In genomic region chr1:67339623-67340343, GRCh38 we compare ENCODE assay signal across 8 cellular contexts. TPM values are rescaled to one million over a fixed set of nuclear protein-coding genes. Genes with fewer than 3 reads are reported as not detected.
A peak's percentile ranks its signal among the peaks of the same experiment; 100 is the strongest.
DNase-seq lines count a peak whose midpoint lies in the region; ATAC-seq, FAIRE-seq and TF ChIP-seq lines count a peak whose summit lies in the region.

No MANE protein-coding gene starts in this region.

- H3K27me3 ChIP-seq in BLaER1 = no peaks in the 10 kb centered on the region
- no peaks in the 10 kb centered on the region for H3K27me3 ChIP-seq in CD8-positive, alpha-beta T cell (ENCODE audit: insufficient read depth, low read length)

- CTCF ChIA-PET in CD8-positive, alpha-beta T cell (lab: Charles Lee) = no interaction called here

- peak; percentile 62 for DNase-seq in activated naive CD8-positive, alpha-beta T cell treated with anti-CD3 and anti-CD28 coated beads for 36 hours
- no peak for DNase-seq in natural killer cell treated with Interleukin-12 subunit alpha and Interleukin-12 subunit beta and Interleukin-15 and Interleukin-18, amount 100 ng/mL, for 72 hours (ENCODE audit: low spot score)
- DNase-seq in activated effector memory CD4-positive, alpha-beta T cell treated with Interleukin-2 at 50 U/mL for 16 hours = no peak
- DNase-seq in CD8-positive, alpha-beta T cell = no peak
- no peak for DNase-seq in frontal cortex (ENCODE audit: low spot score in 2 of 2)

- TF ChIP-seq CTCF in CD8-positive, alpha-beta T cell (IDR thresholded peaks at IDR 0.05) = no peak

- H3K9me3 Mint-ChIP-seq in IgD-negative memory B cell = peaks cover 0 to 1% (median 0%) of the 10 kb centered on the region in 3 donors
- H3K9me3 Mint-ChIP-seq in activated naive CD8-positive, alpha-beta T cell treated with anti-CD3 and anti-CD28 coated beads for 36 hours = peaks cover 6% of the 10 kb centered on the region
- no peaks in the 10 kb centered on the region for H3K9me3 Mint-ChIP-seq in natural killer cell treated with Interleukin-12 subunit alpha and Interleukin-12 subunit beta and Interleukin-15 and Interleukin-18, amount 100 ng/mL, for 72 hours
- no peaks in the 10 kb centered on the region for H3K9me3 Mint-ChIP-seq in CD8-positive, alpha-beta T cell

- peak overlapping the region in 2 of 3 donors; percentile 18 to 23 for H3K27ac Mint-ChIP-seq in IgD-negative memory B cell
- H3K27ac Mint-ChIP-seq in activated naive CD8-positive, alpha-beta T cell treated with anti-CD3 and anti-CD28 coated beads for 36 hours = peak overlapping the region; percentile 88
- H3K27ac Mint-ChIP-seq in natural killer cell treated with Interleukin-12 subunit alpha and Interleukin-12 subunit beta and Interleukin-15 and Interleukin-18, amount 100 ng/mL, for 72 hours = peak overlapping the region; percentile 93 to 96
- no peak overlapping the region for H3K27ac Mint-ChIP-seq in CD8-positive, alpha-beta T cell

- H3K36me3 Mint-ChIP-seq in IgD-negative memory B cell = no peaks in the 10 kb centered on the region
- H3K36me3 Mint-ChIP-seq in activated naive CD8-positive, alpha-beta T cell treated with anti-CD3 and anti-CD28 coated beads for 36 hours = peaks cover 77% of the 10 kb centered on the region
- H3K36me3 Mint-ChIP-seq in natural killer cell treated with Interleukin-12 subunit alpha and Interleukin-12 subunit beta and Interleukin-15 and Interleukin-18, amount 100 ng/mL, for 72 hours = peaks cover 75% of the 10 kb centered on the region
- H3K36me3 Mint-ChIP-seq in CD8-positive, alpha-beta T cell = no peaks in the 10 kb centered on the region

- no peak overlapping the region for H3K4me3 ChIP-seq in BLaER1
- no peak overlapping the region for H3K4me3 ChIP-seq in CD8-positive, alpha-beta T cell (ENCODE audit: low read depth, low read length)

- H3K27ac ChIP-seq in BLaER1 = no peak overlapping the region
- no peak overlapping the region for H3K27ac ChIP-seq in CD8-positive, alpha-beta T cell (ENCODE audit: low read depth, low read length)

- peak overlapping the region in 2 of 4 donors; percentile 15 to 28 for H3K4me3 Mint-ChIP-seq in IgD-negative memory B cell
- peak overlapping the region; percentile 32 for H3K4me3 Mint-ChIP-seq in activated naive CD8-positive, alpha-beta T cell treated with anti-CD3 and anti-CD28 coated beads for 36 hours
- peak overlapping the region; percentile 87 for H3K4me3 Mint-ChIP-seq in natural killer cell treated with Interleukin-12 subunit alpha and Interleukin-12 subunit beta and Interleukin-15 and Interleukin-18, amount 100 ng/mL, for 72 hours
- no peak overlapping the region for H3K4me3 Mint-ChIP-seq in CD8-positive, alpha-beta T cell

- peaks cover 48% of the 10 kb centered on the region for H3K4me1 ChIP-seq in BLaER1
- peaks cover 22% of the 10 kb centered on the region for H3K4me1 ChIP-seq in CD8-positive, alpha-beta T cell (ENCODE audit: insufficient read depth, low read length)

- H3K9me3 ChIP-seq in BLaER1 = no peaks in the 10 kb centered on the region
- H3K9me3 ChIP-seq in CD8-positive, alpha-beta T cell (ENCODE audit: low read length) = no peaks in the 10 kb centered on the region

- H3K9ac ChIP-seq in BLaER1 = no peak overlapping the region

- peaks cover 29 to 42% (median 38%) of the 10 kb centered on the region in 3 donors for H3K4me1 Mint-ChIP-seq in IgD-negative memory B cell
- H3K4me1 Mint-ChIP-seq in activated naive CD8-positive, alpha-beta T cell treated with anti-CD3 and anti-CD28 coated beads for 36 hours = peaks cover 76% of the 10 kb centered on the region
- H3K4me1 Mint-ChIP-seq in natural killer cell treated with Interleukin-12 subunit alpha and Interleukin-12 subunit beta and Interleukin-15 and Interleukin-18, amount 100 ng/mL, for 72 hours (ENCODE audit: low read depth in 2 of 2) = peaks cover 69 to 85% of the 10 kb centered on the region in 2 donors
- peaks cover 62% of the 10 kb centered on the region for H3K4me1 Mint-ChIP-seq in CD8-positive, alpha-beta T cell (ENCODE audit: low read depth)

- peaks cover 92% of the 10 kb centered on the region for H3K36me3 ChIP-seq in BLaER1
- no peaks in the 10 kb centered on the region for H3K36me3 ChIP-seq in CD8-positive, alpha-beta T cell (ENCODE audit: insufficient read depth, low read length)

- ATAC-seq in GM21447 (IDR thresholded peaks at IDR 0.05; ENCODE audit: unreplicated experiment) = peak; percentile 40
- peak; percentile 61 to 71 for ATAC-seq in natural killer cell treated with Interleukin-12 subunit alpha and Interleukin-12 subunit beta and Interleukin-15 and Interleukin-18, amount 100 ng/mL, for 72 hours
- no peak for ATAC-seq in CD8-positive, alpha-beta T cell

- no peak for FAIRE-seq in frontal cortex (lab: Jason Lieb, UNC)

- peaks cover 21% of the 10 kb centered on the region for H3K27me3 Mint-ChIP-seq in IgD-negative memory B cell
- H3K27me3 Mint-ChIP-seq in activated naive CD8-positive, alpha-beta T cell treated with anti-CD3 and anti-CD28 coated beads for 36 hours = no peaks in the 10 kb centered on the region
- no peaks in the 10 kb centered on the region for H3K27me3 Mint-ChIP-seq in natural killer cell treated with Interleukin-12 subunit alpha and Interleukin-12 subunit beta and Interleukin-15 and Interleukin-18, amount 100 ng/mL, for 72 hours
- H3K27me3 Mint-ChIP-seq in CD8-positive, alpha-beta T cell (ENCODE audit: low read depth) = no peaks in the 10 kb centered on the region

- intact Hi-C loops in CD8-positive, alpha-beta T cell (cut with DNase I, micrococcal nuclease) = loop anchor here in 1 of 2 experiments (10.0 kb wide), 1 partner anchor 85 kb away; no protein-coding TSS in a partner anchor

- POLR2A ChIA-PET in CD8-positive, alpha-beta T cell (lab: Charles Lee) = no interaction called here

- H4K20me1 ChIP-seq in BLaER1 = no peaks in the 10 kb centered on the region

- peak overlapping the region; percentile 8; the same call in 1 of the 2 replicates for H3K4me2 ChIP-seq in BLaER1

RNA-seq across cellular contexts. Expression of gene IL12RB2, which starts 32.1 kb away (rescaled TPM):
- 0.53 TPM for polyA plus RNA-seq in IgD-negative memory B cell
- 10 to 100 TPM; 39.8 to 40.2 TPM for total RNA-seq in activated naive CD8-positive, alpha-beta T cell treated with anti-CD3 and anti-CD28 coated beads for 36 hours
- 100 to 1,000 TPM; 265 to 317 TPM for total RNA-seq in natural killer cell treated with Interleukin-12 subunit alpha and Interleukin-12 subunit beta and Interleukin-15 and Interleukin-18, amount 100 ng/mL, for 72 hours
- total RNA-seq in CD8-positive, alpha-beta T cell = 1 to 10 TPM; 1.5 to 2.2 TPM
- 7.3 TPM for total RNA-seq in frontal cortex

Comparison
In these comparisons a context has a peak if more than half of its experiments do, and no peak if none do; other contexts are left out.
1. RNA of gene IL12RB2, which starts 32.1 kb away (total RNA-seq): 265 to 317 TPM in natural killer cell treated with Interleukin-12 subunit alpha and Interleukin-12 subunit beta and Interleukin-15 and Interleukin-18, amount 100 ng/mL, for 72 hours; 39.8 to 40.2 TPM in activated naive CD8-positive, alpha-beta T cell treated with anti-CD3 and anti-CD28 coated beads for 36 hours, 7.3 TPM in frontal cortex (single experiment) and 1.5 to 2.2 TPM in CD8-positive, alpha-beta T cell; every median in the first group is over 4 times any median in the second.